ENCODE assay signal across 14 cellular contexts in genomic region chr4:56870927-56871326, GRCh38. TPM values are rescaled to one million over a fixed set of nuclear protein-coding genes. Genes with fewer than 3 reads are reported as not detected.
A peak's percentile ranks its signal among the peaks of the same experiment; 100 is the strongest.
DNase-seq lines count a peak whose midpoint lies in the region; ATAC-seq and TF ChIP-seq lines count a peak whose summit lies in the region.
"Had no signal": no experiment of that assay in that cellular context is flagged by ENCODE, and none has a peak within 500 bp of the region (broad histone marks: within the 10 kb centered on the region; RNA-seq: fewer than 3 reads in every experiment).

No MANE protein-coding gene starts in this region.

- ATAC-seq in GM18511 (IDR thresholded peaks at IDR 0.05; ENCODE audit: unreplicated experiment): no peak

- H4K91ac ChIP-seq in trophoblast cell (ENCODE audit: low read depth, low read length): no peak overlapping the region

- no CpG with 5 or more reads among the region's 4 CpGs for WGBS in trophoblast cell (ENCODE audit: extremely low coverage, insufficient coverage, insufficient read length)

- no peaks in the 10 kb centered on the region for H3K9me3 ChIP-seq in trophoblast cell (ENCODE audit: insufficient read depth, low read depth, low read length)
- H3K9me3 ChIP-seq: neutrophil had no signal

- H3K9me3 Mint-ChIP-seq in neural crest cell: no peaks in the 10 kb centered on the region
- H3K9me3 Mint-ChIP-seq: activated CD4-positive, alpha-beta T cell treated with anti-CD3 and anti-CD28 coated beads, Interleukin-2, amount 10 ng/mL, durations not matched to agents 24 days and 14 days; activated T-helper 2 cell treated with anti-CD3 and anti-CD28 coated beads, Interferon-gamma antibody, Interleukin-2, Interleukin-4, amounts not matched to agents 10 μg/mL and 5 μg/mL and 100 μg/mL, durations not matched to agents 14 hours and 24 hours and 36 hours had no signal

- peak; percentile 73 for DNase-seq in DMS 273 (lab: John Stamatoyannopoulos, UW; ENCODE audit: unreplicated experiment)
- DNase-seq in NCI-H1105 treated with DMSO at 0.1 percent for 48 hours (lab: John Stamatoyannopoulos, UW): peak; percentile 76
- DNase-seq in amniotic stem cell (lab: John Stamatoyannopoulos, UW): peak; percentile 49
- DNase-seq in neural crest cell (ENCODE audit: low read depth, low spot score): no peak
- DNase-seq in activated T-cell treated with anti-CD3 and anti-CD28 coated beads, Interleukin-2, amount 50 U/mL, for 1 hour: no peak
- DNase-seq in NOMO-1 (lab: John Stamatoyannopoulos, UW; ENCODE audit: unreplicated experiment in 2 of 2): no peak
- no peak for DNase-seq in trophoblast cell
- DNase-seq: activated CD4-positive, alpha-beta T cell treated with anti-CD3 and anti-CD28 coated beads, Interleukin-2, amount 10 ng/mL, durations not matched to agents 24 days and 14 days; T-helper 1 cell had no signal

- no peaks in the 10 kb centered on the region for H3K36me3 Mint-ChIP-seq in neural crest cell (ENCODE audit: low read depth)

- no peak overlapping the region for H2AK5ac ChIP-seq in trophoblast cell (ENCODE audit: low read length)

- H3K4me1 Mint-ChIP-seq in neural crest cell: peaks cover 10% of the 10 kb centered on the region

- no peak overlapping the region for H2BK5ac ChIP-seq in trophoblast cell (ENCODE audit: low read depth, low read length, poor library complexity)

- H3K23ac ChIP-seq in trophoblast cell (ENCODE audit: low read length): no peak overlapping the region

- no peak overlapping the region for H3K4me3 ChIP-seq in trophoblast cell (ENCODE audit: low read depth, low read length)
- H3K4me3 ChIP-seq: cardiac muscle cell had no signal

- H2BK12ac ChIP-seq in trophoblast cell (ENCODE audit: low read length): no peak overlapping the region

- H4K8ac ChIP-seq in trophoblast cell (ENCODE audit: low read depth, low read length): no peak overlapping the region

- TF ChIP-seq CTCF in neural crest cell (conservative IDR thresholded peaks at IDR 0.05): no peak

- no peak overlapping the region for H3K4me2 ChIP-seq in trophoblast cell (ENCODE audit: low read length)

- no peak overlapping the region for H3K27ac ChIP-seq in trophoblast cell (ENCODE audit: low read depth, low read length)
- H3K27ac ChIP-seq: cardiac muscle cell, neutrophil had no signal

- H3K18ac ChIP-seq in trophoblast cell (ENCODE audit: low read length): no peak overlapping the region

- no peaks in the 10 kb centered on the region for H3K36me3 ChIP-seq in trophoblast cell (ENCODE audit: control insufficient read depth in 1 of 2, insufficient read depth in 2 of 2, low read length in 2 of 2)
- H3K36me3 ChIP-seq: cardiac muscle cell, neutrophil had no signal

- H3K79me2 ChIP-seq in trophoblast cell (ENCODE audit: control insufficient read depth, insufficient read depth, low read length, poor library complexity): no peaks in the 10 kb centered on the region

- no peak overlapping the region for H2BK120ac ChIP-seq in trophoblast cell (ENCODE audit: insufficient read depth, low read length, poor library complexity)

- no peak overlapping the region for H3K14ac ChIP-seq in trophoblast cell (ENCODE audit: low read length)

- peak overlapping the region; percentile 2 for H3K4me3 Mint-ChIP-seq in neural crest cell
- H3K4me3 Mint-ChIP-seq: activated CD4-positive, alpha-beta T cell treated with anti-CD3 and anti-CD28 coated beads, Interleukin-2, amount 10 ng/mL, durations not matched to agents 24 days and 14 days had no signal

- H3K27me3 Mint-ChIP-seq in neural crest cell (ENCODE audit: low read depth): no peaks in the 10 kb centered on the region

- no peak overlapping the region for H4K12ac ChIP-seq in trophoblast cell (ENCODE audit: low read depth, low read length)

- H3K27me3 ChIP-seq in trophoblast cell (ENCODE audit: insufficient read depth, low read length): no peaks in the 10 kb centered on the region
- H3K27me3 ChIP-seq: cardiac muscle cell had no signal

- no peaks in the 10 kb centered on the region for H3K4me1 ChIP-seq in trophoblast cell (ENCODE audit: control insufficient read depth in 1 of 2, insufficient read depth in 2 of 2, low read length in 2 of 2)

- no peak overlapping the region for H3K9ac ChIP-seq in trophoblast cell (ENCODE audit: low read length)

- no peak overlapping the region for H2AFZ ChIP-seq in trophoblast cell (ENCODE audit: insufficient read depth, low read length, poor library complexity)

- H3K4ac ChIP-seq in trophoblast cell (ENCODE audit: low read depth, low read length): no peak overlapping the region

- no peaks in the 10 kb centered on the region for H3K79me1 ChIP-seq in trophoblast cell (ENCODE audit: low read length)

- no peak overlapping the region for H3K27ac Mint-ChIP-seq in neural crest cell (ENCODE audit: unreplicated experiment)
- H3K27ac Mint-ChIP-seq: activated CD4-positive, alpha-beta T cell treated with anti-CD3 and anti-CD28 coated beads, Interleukin-2, amount 10 ng/mL, durations not matched to agents 24 days and 14 days; activated T-helper 2 cell treated with anti-CD3 and anti-CD28 coated beads, Interferon-gamma antibody, Interleukin-2, Interleukin-4, amounts not matched to agents 10 μg/mL and 5 μg/mL and 100 μg/mL, durations not matched to agents 14 hours and 24 hours and 36 hours had no signal

RNA-seq across cellular contexts. Expression of gene REST, which starts 36.8 kb away (rescaled TPM):
- total RNA-seq in neural crest cell: 51.2 and 55.1 TPM in 2 replicates
- polyA plus RNA-seq in trophoblast cell (2013): 33.4 and 34.4 TPM in 2 replicates

RNA-seq across cellular contexts. Expression of gene SPINK2, which starts 49.4 kb away (rescaled TPM):
- not detected in 2 replicates for total RNA-seq in neural crest cell
- polyA plus RNA-seq in trophoblast cell (2013): not detected in 2 replicates
- total RNA-seq: cardiac muscle cell, kidney epithelial cell had no signal
- polyA plus RNA-seq: cardiac muscle cell had no signal

Comparison
In these comparisons a context has a peak if more than half of its experiments do, and no peak if none do; other contexts are left out.
1. DNase-seq: peak in DMS 273 (single experiment), NCI-H1105 treated with DMSO at 0.1 percent for 48 hours (single experiment) and amniotic stem cell (single experiment); none in neural crest cell (single experiment), activated T-cell treated with anti-CD3 and anti-CD28 coated beads, Interleukin-2, amount 50 U/mL, for 1 hour (single experiment), NOMO-1 (0 of 2) and trophoblast cell (0 of 2).